ENCODE assay signal across 8 cellular contexts in genomic region chr11:819129-819931, GRCh38. TPM values are rescaled to one million over a fixed set of nuclear protein-coding genes. Genes with fewer than 3 reads are reported as not detected.
DNase-seq lines count a peak whose midpoint lies in the region; ATAC-seq and TF ChIP-seq lines count a peak whose summit lies in the region.

No MANE protein-coding gene starts in this region.

- peak overlapping the region; percentile 95 for H3K4me3 ChIP-seq in neuron (ENCODE audit: low read length)
- H3K4me3 ChIP-seq in subcutaneous abdominal adipose tissue (ENCODE audit: low read depth in 1 of 5, low read length in 5 of 5), result peak overlapping the region in 4 of 5 donors; percentile 83 to 100 (median 92)

- H3K27me3 ChIP-seq in neuron (ENCODE audit: insufficient read depth, low read length), result no peaks in the 10 kb centered on the region
- no peaks in the 10 kb centered on the region for H3K27me3 ChIP-seq in subcutaneous abdominal adipose tissue (ENCODE audit: control insufficient read depth in 5 of 5, insufficient read depth in 4 of 5, low read length in 5 of 5)

- H3K9me3 ChIP-seq in neuron (ENCODE audit: low read length), result no peaks in the 10 kb centered on the region
- no peaks in the 10 kb centered on the region for H3K9me3 ChIP-seq in subcutaneous abdominal adipose tissue (ENCODE audit: control insufficient read depth in 5 of 5, low read length in 5 of 5)

- DNase-seq in ELF-1 (ENCODE audit: low read depth, low spot score), result peak; percentile 83
- DNase-seq in LHCN-M2 (ENCODE audit: low read depth), result peak; percentile 79
- peak; percentile 83 for DNase-seq in activated gamma-delta T cell treated with anti-CD3 and anti-CD28 coated beads, Interleukin-2, amount 50 U/mL, for 16 hours (ENCODE audit: low read depth)
- peak; percentile 60 for DNase-seq in foreskin melanocyte

- H3K4me1 ChIP-seq in neuron (ENCODE audit: insufficient read depth, low read length) (peaks cover 18% of the 10 kb centered on the region), subcutaneous abdominal adipose tissue (ENCODE audit: control insufficient read depth in 5 of 5, insufficient read depth in 5 of 5, low read length in 5 of 5) (peaks cover 10 to 68% (median 65%) of the 10 kb centered on the region in 5 donors)

- H3K36me3 ChIP-seq in neuron (ENCODE audit: insufficient read depth, low read length) (peaks cover 12% of the 10 kb centered on the region), subcutaneous abdominal adipose tissue (ENCODE audit: control insufficient read depth in 5 of 5, insufficient read depth in 5 of 5, low read length in 5 of 5) (peaks cover 0 to 35% (median 30%) of the 10 kb centered on the region in 5 donors)

- peak overlapping the region; percentile 97 for H3K27ac ChIP-seq in subcutaneous abdominal adipose tissue (ENCODE audit: low read depth, low read length)

- H3K9ac ChIP-seq in subcutaneous abdominal adipose tissue (ENCODE audit: low read length in 5 of 5), result peak overlapping the region in 4 of 5 donors; percentile 84 to 99 (median 93)

- ATAC-seq in GM21825 (IDR thresholded peaks at IDR 0.05; ENCODE audit: unreplicated experiment), result peak; percentile 65

- peak overlapping the region; percentile 83 for H2AFZ ChIP-seq in neuron (ENCODE audit: low read depth, low read length)

- TF ChIP-seq POLR2A in Raji (IDR thresholded peaks at IDR 0.05; ENCODE audit: insufficient read depth, low read depth, low read length), result peak; percentile 91

RNA-seq across cellular contexts. Expression of gene PNPLA2, which starts 0.6 kb away (rescaled TPM):
- total RNA-seq in LHCN-M2 (2014; rRNA removed), result 43.7 and 45.4 TPM in 2 replicates
- polyA plus RNA-seq in LHCN-M2 (2012), result 83.1 TPM

RNA-seq across cellular contexts. Expression of gene CRACR2B, which starts 8.4 kb away (rescaled TPM):
- total RNA-seq in LHCN-M2 (2014; rRNA removed), result 0.40 and 1.3 TPM in 2 replicates
- 0.68 TPM for polyA plus RNA-seq in LHCN-M2 (2012)

RNA-seq across cellular contexts. Expression of gene RPLP2, which starts 9.6 kb away (rescaled TPM):
- 416 and 495 TPM in 2 replicates for total RNA-seq in LHCN-M2 (2014; rRNA removed)
- polyA plus RNA-seq in LHCN-M2 (2012), result 2,343 TPM

RNA-seq across cellular contexts. Expression of gene CD151, which starts 13.4 kb away (rescaled TPM):
- 840 and 1,028 TPM in 2 replicates for total RNA-seq in LHCN-M2 (2014; rRNA removed)
- polyA plus RNA-seq in LHCN-M2 (2012), result 1,063 TPM

RNA-seq across cellular contexts. Expression of gene PIDD1, which starts 14.3 kb away (rescaled TPM):
- total RNA-seq in LHCN-M2 (2014; rRNA removed), result 13.0 and 15.3 TPM in 2 replicates
- polyA plus RNA-seq in LHCN-M2 (2012), result 6.4 TPM

Comparison
In these comparisons a context has a peak if more than half of its experiments do, and no peak if none do; other contexts are left out.
1. Peak in every context shown above with its lines: DNase-seq, ATAC-seq, H3K4me3 ChIP-seq and H3K27ac ChIP-seq.